Comparison of ENCODE assay signal across 2 cellular contexts in genomic region chr4:183180096-183180495, GRCh38.
TF ChIP-seq lines count a peak whose summit lies in the region.

No MANE protein-coding gene starts in this region.

TF ChIP-seq in GM23338, 12 proteins besides CTCF, POLR2A, EP300 and RAD21 (continued from another document):
- TF ChIP-seq ZNF114 (CRISPR knock-in tag; IDR thresholded peaks at IDR 0.05) (no peak), EZH2phosphoT487 (IDR thresholded peaks at IDR 0.05; ENCODE audit: unreplicated experiment) (no peak), ZNF462 (CRISPR knock-in tag; IDR thresholded peaks at IDR 0.05) (no peak), POLR2AphosphoS5 (IDR thresholded peaks at IDR 0.05; ENCODE audit: low read depth) (no peak), JUNB (IDR thresholded peaks at IDR 0.05; ENCODE audit: unreplicated experiment) (no peak), ZNF331 (CRISPR knock-in tag; IDR thresholded peaks at IDR 0.05; ENCODE audit: low read depth) (no peak), CREB1 (CRISPR knock-in tag; IDR thresholded peaks at IDR 0.05; ENCODE audit: low read depth) (no peak)
- TF ChIP-seq, protein P1, sequence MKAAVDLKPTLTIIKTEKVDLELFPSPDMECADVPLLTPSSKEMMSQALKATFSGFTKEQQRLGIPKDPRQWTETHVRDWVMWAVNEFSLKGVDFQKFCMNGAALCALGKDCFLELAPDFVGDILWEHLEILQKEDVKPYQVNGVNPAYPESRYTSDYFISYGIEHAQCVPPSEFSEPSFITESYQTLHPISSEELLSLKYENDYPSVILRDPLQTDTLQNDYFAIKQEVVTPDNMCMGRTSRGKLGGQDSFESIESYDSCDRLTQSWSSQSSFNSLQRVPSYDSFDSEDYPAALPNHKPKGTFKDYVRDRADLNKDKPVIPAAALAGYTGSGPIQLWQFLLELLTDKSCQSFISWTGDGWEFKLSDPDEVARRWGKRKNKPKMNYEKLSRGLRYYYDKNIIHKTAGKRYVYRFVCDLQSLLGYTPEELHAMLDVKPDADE (IDR thresholded peaks at IDR 0.05), result no peak
TF ChIP-seq in GM23338: peak in this region for 0.

TF ChIP-seq in WTC11, 78 proteins besides CTCF, POLR2A, EP300 and RAD21 (continued from another document):
- no peak for TF ChIP-seq ZNF425 (CRISPR knock-in tag; conservative IDR thresholded peaks at IDR 0.05)
- TF ChIP-seq SMAD3 (CRISPR knock-in tag; IDR thresholded peaks at IDR 0.05; ENCODE audit: borderline replicate concordance), result no peak
- TF ChIP-seq MLX (CRISPR knock-in tag; IDR thresholded peaks at IDR 0.05), result no peak
- TF ChIP-seq CDX4 (CRISPR knock-in tag; IDR thresholded peaks at IDR 0.05; ENCODE audit: borderline replicate concordance), result no peak
- TF ChIP-seq, protein P2, sequence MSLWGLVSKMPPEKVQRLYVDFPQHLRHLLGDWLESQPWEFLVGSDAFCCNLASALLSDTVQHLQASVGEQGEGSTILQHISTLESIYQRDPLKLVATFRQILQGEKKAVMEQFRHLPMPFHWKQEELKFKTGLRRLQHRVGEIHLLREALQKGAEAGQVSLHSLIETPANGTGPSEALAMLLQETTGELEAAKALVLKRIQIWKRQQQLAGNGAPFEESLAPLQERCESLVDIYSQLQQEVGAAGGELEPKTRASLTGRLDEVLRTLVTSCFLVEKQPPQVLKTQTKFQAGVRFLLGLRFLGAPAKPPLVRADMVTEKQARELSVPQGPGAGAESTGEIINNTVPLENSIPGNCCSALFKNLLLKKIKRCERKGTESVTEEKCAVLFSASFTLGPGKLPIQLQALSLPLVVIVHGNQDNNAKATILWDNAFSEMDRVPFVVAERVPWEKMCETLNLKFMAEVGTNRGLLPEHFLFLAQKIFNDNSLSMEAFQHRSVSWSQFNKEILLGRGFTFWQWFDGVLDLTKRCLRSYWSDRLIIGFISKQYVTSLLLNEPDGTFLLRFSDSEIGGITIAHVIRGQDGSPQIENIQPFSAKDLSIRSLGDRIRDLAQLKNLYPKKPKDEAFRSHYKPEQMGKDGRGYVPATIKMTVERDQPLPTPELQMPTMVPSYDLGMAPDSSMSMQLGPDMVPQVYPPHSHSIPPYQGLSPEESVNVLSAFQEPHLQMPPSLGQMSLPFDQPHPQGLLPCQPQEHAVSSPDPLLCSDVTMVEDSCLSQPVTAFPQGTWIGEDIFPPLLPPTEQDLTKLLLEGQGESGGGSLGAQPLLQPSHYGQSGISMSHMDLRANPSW (CRISPR knock-in tag; conservative IDR thresholded peaks at IDR 0.05; ENCODE audit: low read depth), result no peak
